Comparison of ENCODE assay signal across 1 cellular context in the genomic region with DNA sequence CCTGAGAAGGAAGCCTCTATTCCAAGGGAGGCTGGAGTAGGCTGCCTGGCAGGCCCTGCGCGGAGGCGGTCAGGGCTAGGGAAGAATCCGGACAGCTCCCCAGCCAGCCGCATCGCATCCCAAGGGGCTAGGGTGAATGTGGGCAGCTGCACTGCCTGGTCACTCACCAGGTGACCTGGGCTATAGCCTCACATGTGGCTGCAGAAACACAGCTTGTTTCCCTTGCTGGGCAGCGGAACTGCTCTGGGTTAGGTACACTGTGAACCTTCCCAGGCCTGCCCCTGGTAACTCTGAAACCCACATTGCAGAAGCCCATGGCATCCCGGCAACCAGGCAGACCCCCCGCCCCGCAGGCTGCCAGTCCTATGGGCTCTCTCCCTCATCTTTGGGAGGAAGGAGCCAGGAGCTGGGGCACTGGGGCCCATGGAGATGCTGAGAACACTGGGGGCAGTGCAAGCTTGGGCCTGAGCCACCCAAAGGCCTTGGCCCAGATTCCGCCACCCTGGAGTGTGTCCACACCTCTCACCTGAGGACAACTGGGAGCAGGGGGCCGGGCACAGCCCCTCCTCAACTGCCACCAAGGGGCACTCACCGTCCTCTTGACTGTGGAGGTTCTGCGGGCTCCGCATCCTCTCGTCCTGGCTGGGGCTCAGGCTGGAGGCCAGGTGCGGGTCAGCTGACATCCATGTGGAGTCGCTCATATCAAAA.
TF ChIP-seq lines count a peak whose summit lies in the region.

No MANE protein-coding gene starts in this region.

TF ChIP-seq in IMR-90, 13 proteins besides CTCF, POLR2A, EP300 and RAD21 (continued from another document):
- TF ChIP-seq BHLHE40 (IDR thresholded peaks at IDR 0.05; ENCODE audit: low read depth, low read length) (no peak), MXI1 (IDR thresholded peaks at IDR 0.05; ENCODE audit: borderline replicate concordance, low read depth, low read length) (no peak)
